15 cellular contexts compared by ENCODE assay signal in the genomic region with DNA sequence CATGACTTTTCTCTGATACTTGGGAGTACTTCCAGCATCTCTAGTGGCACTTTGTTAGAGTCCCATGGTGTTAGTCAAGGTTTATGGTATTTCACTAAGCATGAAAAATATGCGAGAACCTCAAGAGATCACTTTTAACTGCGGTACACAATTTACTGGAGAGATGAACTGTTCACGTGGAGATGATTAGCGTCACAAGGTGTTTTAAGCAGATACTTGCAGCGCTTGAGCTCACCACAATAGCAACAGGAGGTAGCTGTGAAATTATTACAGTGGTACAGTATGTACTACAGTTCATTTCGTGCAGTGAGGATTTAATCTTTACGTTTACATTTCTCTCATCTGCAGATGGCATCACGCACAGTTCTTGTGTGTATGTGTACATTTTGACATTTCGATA.
"Had no signal": no experiment of that assay in that cellular context is flagged by ENCODE, and none has a peak within 500 bp of the region (broad histone marks: within the 10 kb centered on the region; RNA-seq: fewer than 3 reads in every experiment).

No MANE protein-coding gene starts in this region.

- H3K27ac ChIP-seq: brain microvascular endothelial cell, ovary, spleen, testis, VCaP had no signal

- H3K36me3 ChIP-seq: brain microvascular endothelial cell, ovary, spleen had no signal

- DNase-seq: activated CD4-positive, alpha-beta memory T cell treated with anti-CD3 and anti-CD28 coated beads for 36 hours; activated gamma-delta T cell treated with Interleukin-2 at 50 U/mL for 16 hours; activated naive CD8-positive, alpha-beta T cell treated with anti-CD3 and anti-CD28 coated beads for 36 hours; activated T-cell treated with anti-CD3 and anti-CD28 coated beads, Interleukin-2, amount 50 U/mL, for 48 hours; brain microvascular endothelial cell; head of caudate nucleus; ovary; spleen; stimulated activated CD4-positive, alpha-beta T cell treated with anti-CD3 and anti-CD28 coated beads, Interleukin-1b, Interleukin-23, amount 100 ng/mL, for 48 hours; stimulated activated naive CD4-positive, alpha-beta T cell; T-helper 1 cell; testis had no signal

- H3K4me3 ChIP-seq: ovary, spleen, testis had no signal

- H3K27me3 ChIP-seq: brain microvascular endothelial cell, ovary, testis had no signal

- H3K9me3 ChIP-seq: ovary, spleen, testis had no signal

- ATAC-seq: esophagus mucosa, left lobe of liver had no signal
